25 cellular contexts compared by ENCODE assay signal in genomic region chr7:154965014-154965413, GRCh38. TPM values are rescaled to one million over a fixed set of nuclear protein-coding genes. Genes with fewer than 3 reads are reported as not detected.
A peak's percentile ranks its signal among the peaks of the same experiment; 100 is the strongest.
DNase-seq lines count a peak whose midpoint lies in the region; ATAC-seq and TF ChIP-seq lines count a peak whose summit lies in the region.
"Had no signal": no experiment of that assay in that cellular context is flagged by ENCODE, and none has a peak within 500 bp of the region (broad histone marks: within the 10 kb centered on the region; RNA-seq: fewer than 3 reads in every experiment).

No MANE protein-coding gene starts in this region.

- H4K8ac ChIP-seq in mesenchymal stem cell (ENCODE audit: low read length) = no peak overlapping the region

- in situ Hi-C loops in astrocyte of the cerebellum (cut with HindIII; ENCODE audit: low sequenced_read_pairs) = no loop called here

- H2AK5ac ChIP-seq in mesenchymal stem cell (ENCODE audit: low read length, severe bottlenecking) = no peak overlapping the region

- no peak overlapping the region for H3K23ac ChIP-seq in mesenchymal stem cell (ENCODE audit: low read length in 2 of 2)

- H2BK5ac ChIP-seq in mesenchymal stem cell (ENCODE audit: low read depth, low read length, poor library complexity, severe bottlenecking) = no peak overlapping the region

- H2BK120ac ChIP-seq in mesenchymal stem cell (ENCODE audit: low read depth, low read length) = no peak overlapping the region

- H3K9ac ChIP-seq in mesenchymal stem cell (ENCODE audit: low read length) = no peak overlapping the region

- no peak overlapping the region for H3K27ac ChIP-seq in mesenchymal stem cell (ENCODE audit: low read length, poor library complexity, severe bottlenecking)
- no peak overlapping the region for H3K27ac ChIP-seq in esophagus squamous epithelium
- H3K27ac ChIP-seq: 22Rv1, PC-9, RWPE1 had no signal

- intact Hi-C loops in esophagus squamous epithelium (cut with DNase I) = no loop called here

- H3K4ac ChIP-seq in mesenchymal stem cell (ENCODE audit: low read depth in 1 of 2, low read length in 2 of 2) = no peak overlapping the region

- H3K36me3 ChIP-seq in mesenchymal stem cell (ENCODE audit: control insufficient read depth in 1 of 2, insufficient read depth in 2 of 2, low read depth in 1 of 2, low read length in 2 of 2) = peaks cover 36 to 96% of the 10 kb centered on the region in 2 experiments
- H3K36me3 ChIP-seq in esophagus squamous epithelium = peaks cover 4 to 99% (median 17%) of the 10 kb centered on the region in 3 donors

- H3K18ac ChIP-seq in mesenchymal stem cell (ENCODE audit: low read depth in 1 of 2, low read length in 2 of 2) = no peak overlapping the region

- peak; percentile 10 for DNase-seq in NCI-H146 (lab: John Stamatoyannopoulos, UW)
- DNase-seq in NCI-H146 treated with DMSO at 0.1 percent for 48 hours (lab: John Stamatoyannopoulos, UW; ENCODE audit: unreplicated experiment) = no peak
- DNase-seq in HK-2 (ENCODE audit: unreplicated experiment) = peak; percentile 3
- peak; percentile 13 for DNase-seq in astrocyte of the cerebellum (ENCODE audit: low read depth)
- DNase-seq in mesenchymal stem cell = peak; percentile 1
- no peak for DNase-seq in NCI-H2029 treated with DMSO at 0.1 percent for 48 hours (lab: John Stamatoyannopoulos, UW)
- DNase-seq in esophagus squamous epithelium (lab: John Stamatoyannopoulos, UW) = no peak
- DNase-seq: AML-193, DMS79, Kasumi-1, MM.1S, NCI-H1105, NCI-H1694, NCI-H446 treated with DMSO at 0.1 percent for 48 hours, NCI-H526 treated with DMSO at 0.1 percent for 48 hours, PC-9, SHP77 treated with DMSO at 0.1 percent for 48 hours, SW 1271 had no signal

- H3K27me3 ChIP-seq in mesenchymal stem cell (ENCODE audit: control insufficient read depth in 1 of 2, insufficient read depth in 1 of 2, low read length in 2 of 2) (no peaks in the 10 kb centered on the region), esophagus squamous epithelium (no peaks in the 10 kb centered on the region)

- no peak for ATAC-seq in GM21717 (IDR thresholded peaks at IDR 0.05; ENCODE audit: unreplicated experiment)
- ATAC-seq: GM12878, GM23338, HCT116 had no signal

- H3K4me1 ChIP-seq in mesenchymal stem cell (ENCODE audit: control insufficient read depth, insufficient read depth, low read depth, low read length) = peaks cover 8% of the 10 kb centered on the region
- H3K4me1 ChIP-seq in esophagus squamous epithelium = no peaks in the 10 kb centered on the region

- no peaks in the 10 kb centered on the region for H3K9me3 ChIP-seq in mesenchymal stem cell (ENCODE audit: control insufficient read depth, low read length)
- H3K9me3 ChIP-seq in esophagus squamous epithelium = no peaks in the 10 kb centered on the region

- no peak overlapping the region for H2BK15ac ChIP-seq in mesenchymal stem cell (ENCODE audit: low read depth, poor library complexity, severe bottlenecking)

- H3K4me2 ChIP-seq in mesenchymal stem cell (ENCODE audit: low read length, poor library complexity, severe bottlenecking) = no peak overlapping the region
- H3K4me2 ChIP-seq: GM23338, PC-9 had no signal

- no peak overlapping the region for H3K14ac ChIP-seq in mesenchymal stem cell (ENCODE audit: low read length in 2 of 2)

- H3K79me1 ChIP-seq in mesenchymal stem cell (replicated peaks; ENCODE audit: low read length, poor library complexity, severe bottlenecking) = peaks cover 11% of the 10 kb centered on the region

- TF ChIP-seq CTCF in astrocyte of the cerebellum (IDR thresholded peaks at IDR 0.05; ENCODE audit: low read depth, low read length, missing control alignments) (no peak), esophagus squamous epithelium (IDR thresholded peaks at IDR 0.05) (no peak)

- no peak overlapping the region for H2AFZ ChIP-seq in mesenchymal stem cell (ENCODE audit: low read depth, low read length)
- H2AFZ ChIP-seq: GM23338, PC-9 had no signal

- no peak for TF ChIP-seq POLR2A in esophagus squamous epithelium (IDR thresholded peaks at IDR 0.05)

- H2BK12ac ChIP-seq in mesenchymal stem cell (ENCODE audit: low read length in 2 of 2) = no peak overlapping the region

- WGBS in mesenchymal stem cell = 80% methylated on average over 5 of the region's 6 CpGs
- 50 to 80% methylated on average over 2 to 3 of the region's 6 CpGs for WGBS in esophagus squamous epithelium, 2 donors

- no peak overlapping the region for H4K91ac ChIP-seq in mesenchymal stem cell (ENCODE audit: low read length)

- H3K4me3 ChIP-seq in astrocyte of the cerebellum (ENCODE audit: low read depth, low read length) = no peak overlapping the region
- no peak overlapping the region for H3K4me3 ChIP-seq in mesenchymal stem cell (ENCODE audit: insufficient read depth in 1 of 2, low read depth in 1 of 2, low read length in 2 of 2)
- no peak overlapping the region for H3K4me3 ChIP-seq in esophagus squamous epithelium
- H3K4me3 ChIP-seq: GM12878, GM23338, PC-9, SK-N-MC had no signal

RNA-seq across cellular contexts. Expression of gene PAXIP1, which starts 37.9 kb away (rescaled TPM):
- polyA plus RNA-seq in mesenchymal stem cell (2013, experiment 1 of 2) = 9.5 TPM
- 9.5 TPM for polyA plus RNA-seq in mesenchymal stem cell (2013, experiment 2 of 2)
- total RNA-seq in esophagus squamous epithelium = 10 to 100 TPM in 2 of 4 donors, 1 to 10 TPM in 2; 5.8 to 15.4 (median 11.3) TPM

Comparison
In these comparisons a context has a peak if more than half of its experiments do, and no peak if none do; other contexts are left out.
1. DNase-seq: peak in NCI-H146 (single experiment), HK-2 (single experiment), astrocyte of the cerebellum (single experiment) and mesenchymal stem cell (single experiment); none in NCI-H146 treated with DMSO at 0.1 percent for 48 hours (single experiment), NCI-H2029 treated with DMSO at 0.1 percent for 48 hours (single experiment) and esophagus squamous epithelium (single experiment).